ENCODE assay signal across 6 cellular contexts in the genomic region with DNA sequence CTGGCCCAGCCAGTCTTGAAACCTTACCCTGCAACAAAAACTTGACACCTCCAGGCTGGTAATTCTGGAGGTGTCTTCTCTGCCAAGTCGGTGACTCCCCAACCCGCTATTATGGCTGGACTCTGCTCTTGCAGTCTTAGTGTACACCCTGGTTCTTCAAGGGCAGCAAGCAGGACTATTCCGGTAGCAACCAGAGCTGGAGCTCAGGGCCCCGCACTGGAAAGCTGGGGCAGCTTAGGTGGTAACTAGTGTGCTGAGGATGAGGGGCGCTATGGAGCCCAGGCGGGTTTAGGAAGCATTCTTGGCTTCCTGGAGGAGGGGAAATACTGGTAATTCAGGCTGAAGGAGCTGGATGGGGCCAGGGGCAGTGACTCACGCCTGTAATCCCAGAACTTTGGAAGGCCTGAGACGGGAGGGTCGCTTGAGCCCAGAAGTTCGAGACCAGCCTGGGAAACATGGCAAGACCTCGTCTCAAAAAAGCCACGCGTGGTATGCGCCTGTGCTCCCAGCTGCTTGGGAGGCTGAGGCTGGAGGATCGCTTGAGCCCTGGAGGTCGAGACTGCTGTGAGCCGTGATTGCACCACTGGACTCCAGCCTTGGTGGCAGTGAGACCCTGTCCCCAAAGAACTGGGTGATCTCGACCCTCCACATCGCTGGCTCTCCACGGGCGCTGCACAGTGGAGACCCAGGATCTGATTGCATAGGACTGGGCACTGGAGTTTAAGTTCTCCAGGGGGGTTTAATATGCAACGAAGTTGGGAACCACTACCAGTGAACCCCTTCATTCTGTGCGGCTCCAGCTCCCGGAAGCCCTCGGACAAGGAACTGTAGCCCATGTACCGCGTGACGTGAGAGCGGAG. TPM values are rescaled to one million over a fixed set of nuclear protein-coding genes. Genes with fewer than 3 reads are reported as not detected.
A peak's percentile ranks its signal among the peaks of the same experiment; 100 is the strongest.
DNase-seq lines count a peak whose midpoint lies in the region; ATAC-seq and TF ChIP-seq lines count a peak whose summit lies in the region.

No MANE protein-coding gene starts in this region.

- H3K36me3 ChIP-seq in IMR-90 (ENCODE audit: control insufficient read depth, insufficient read depth, low read length) (peaks cover 23% of the 10 kb centered on the region), psoas muscle (ENCODE audit: insufficient read depth in 1 of 2, low read depth in 1 of 2) (peaks cover 0 to 22% of the 10 kb centered on the region in 2 donors)

- no peaks in the 10 kb centered on the region for H3K9me3 ChIP-seq in IMR-90 (ENCODE audit: control insufficient read depth, insufficient read depth, low read length)
- H3K9me3 ChIP-seq in psoas muscle: no peaks in the 10 kb centered on the region

- peak overlapping the region; percentile 78 for H2AFZ ChIP-seq in IMR-90 (replicated peaks; ENCODE audit: low read length, poor library complexity)

- H2AK5ac ChIP-seq in IMR-90 (ENCODE audit: low read depth, low read length): peak overlapping the region; percentile 27; the same call in 1 of the 2 replicates

- H3K79me1 ChIP-seq in IMR-90 (ENCODE audit: low read depth in 1 of 2, low read length in 2 of 2): peaks cover 12 to 47% of the 10 kb centered on the region in 2 experiments

- H3K4me1 ChIP-seq in IMR-90 (ENCODE audit: control insufficient read depth, insufficient read depth, low read length) (peaks cover 6% of the 10 kb centered on the region; the same call in 1 of the 2 replicates), psoas muscle (peaks cover 6% of the 10 kb centered on the region)

- H2AK9ac ChIP-seq in IMR-90 (replicated peaks; ENCODE audit: low read depth, low read length, poor library complexity): peak overlapping the region; percentile 79

- H3K9ac ChIP-seq in IMR-90 (ENCODE audit: low read depth, low read length): no peak overlapping the region

- no peak overlapping the region for H3K56ac ChIP-seq in IMR-90 (ENCODE audit: extremely low read depth, insufficient read depth, low read length)

- no peak overlapping the region for H2BK15ac ChIP-seq in IMR-90 (ENCODE audit: low read depth, low read length)

- no peak for TF ChIP-seq POLR2A in IMR-90 (IDR thresholded peaks at IDR 0.05; ENCODE audit: low read depth, low read length)

- TF ChIP-seq RAD21 in IMR-90 (IDR thresholded peaks at IDR 0.05; ENCODE audit: low read length): no peak

- in situ Hi-C loops in IMR-90 (cut with MboI; ENCODE audit: low sequenced_read_pairs): no loop called here

- DNase-seq in IMR-90: peak; percentile 25
- no peak for DNase-seq in choroid plexus epithelial cell (ENCODE audit: low read depth)
- DNase-seq in psoas muscle: peak; percentile 22 to 50
- DNase-seq in NCI-H345 (lab: John Stamatoyannopoulos, UW): no peak
- DNase-seq in T-helper 9 cell: no peak
- no peak for DNase-seq in activated gamma-delta T cell (lab: John Stamatoyannopoulos, UW)

- H3K23ac ChIP-seq in IMR-90 (ENCODE audit: low read depth, low read length): peak overlapping the region; percentile 12; the same call in 1 of the 2 replicates

- H3K27me3 ChIP-seq in IMR-90 (ENCODE audit: control insufficient read depth, insufficient read depth, low read length): no peaks in the 10 kb centered on the region
- H3K27me3 ChIP-seq in psoas muscle (ENCODE audit: insufficient read depth in 3 of 3, low read length in 2 of 3): no peaks in the 10 kb centered on the region

- no TSS peak for BruUV-seq in IMR-90 (replicated peaks; lab: Mats Ljungman, UMichigan)

- no peak overlapping the region for H3K4ac ChIP-seq in IMR-90 (ENCODE audit: low read depth, low read length)

- no peak overlapping the region; the same call in 1 of the 2 replicates for H4K91ac ChIP-seq in IMR-90 (ENCODE audit: insufficient read depth, low read depth, low read length)

- no peak overlapping the region for H3K18ac ChIP-seq in IMR-90 (ENCODE audit: low read depth, low read length)

- peaks cover 11% of the 10 kb centered on the region for H3K9me1 ChIP-seq in IMR-90 (ENCODE audit: insufficient read depth, low read length)

- POLR2A ChIA-PET in IMR-90 (lab: Charles Lee; ENCODE audit: unreplicated experiment): no interaction called here

- H3K27ac ChIP-seq in IMR-90 (ENCODE audit: insufficient read depth, low read length): no peak overlapping the region
- H3K27ac ChIP-seq in psoas muscle: no peak overlapping the region

- H3K14ac ChIP-seq in IMR-90 (replicated peaks; ENCODE audit: low read depth, low read length): no peak overlapping the region

- TF ChIP-seq CTCF in IMR-90 (conservative IDR thresholded peaks at IDR 0.05; ENCODE audit: low read depth, low read length) (no peak), choroid plexus epithelial cell (conservative IDR thresholded peaks at IDR 0.05; ENCODE audit: low read depth, low read length) (peak; percentile 17), psoas muscle (IDR thresholded peaks at IDR 0.05) (no peak)

- H3K4me3 ChIP-seq in IMR-90 (ENCODE audit: insufficient read depth, low read depth, low read length) (peak overlapping the region; percentile 51), choroid plexus epithelial cell (ENCODE audit: low read depth, low read length) (peak overlapping the region; percentile 67), psoas muscle (peak overlapping the region; percentile 68)

- no peak overlapping the region for H2BK120ac ChIP-seq in IMR-90 (ENCODE audit: low read depth, low read length)

- no peak overlapping the region for H2BK5ac ChIP-seq in IMR-90 (ENCODE audit: low read depth, low read length, poor library complexity, severe bottlenecking)

- 26% methylated on average over 10 of the region's 29 CpGs; no CpG with 5 or more reads in 1 of the 2 experiments for WGBS in IMR-90 (ENCODE audit: extremely low coverage in 2 of 2, insufficient read length in 1 of 2), 2 experiments
- 33 to 34% (median 34%) methylated on average over 29 of the region's 29 CpGs for WGBS in psoas muscle, 3 donors

- intact Hi-C loops in IMR-90 (cut with micrococcal nuclease): loop anchor here (10.0 kb wide), 2 partner anchors 72 to 152 kb away; no protein-coding TSS in a partner anchor
- intact Hi-C loops in psoas muscle (cut with DNase I): loop anchor here in 1 of 2 donors (5.0 kb wide), 1 partner anchor 69 kb away; no protein-coding TSS in a partner anchor

- no peak overlapping the region; the same call in 1 of the 2 replicates for H4K5ac ChIP-seq in IMR-90 (ENCODE audit: low read depth, low read length)

- no peak overlapping the region for H2BK20ac ChIP-seq in IMR-90 (ENCODE audit: low read depth, low read length)

- ATAC-seq in IMR-90 (ENCODE audit: low read depth) (peak; percentile 7), psoas muscle (peak; percentile 35 to 71 (median 54))

- H4K8ac ChIP-seq in IMR-90 (ENCODE audit: low read depth in 2 of 2, low read length in 2 of 2): peak overlapping the region in 1 of 2 experiments; percentile 24; a peak in 2 of 4 replicates

- dilution Hi-C loops in IMR-90 (cut with HindIII; ENCODE audit: low sequenced_read_pairs, unreplicated experiment): no loop called here

- CTCF ChIA-PET in IMR-90 (lab: Yijun Ruan, JAX): interaction anchor here (0.5 kb wide), 1 partner anchor 93 kb away, joined by 5 read pairs; no protein-coding TSS in a partner anchor

- peaks cover 31% of the 10 kb centered on the region; the same call in 1 of the 2 replicates for H4K20me1 ChIP-seq in IMR-90 (ENCODE audit: insufficient read depth, low read length)

- H3K4me2 ChIP-seq in IMR-90 (ENCODE audit: low read depth, low read length): peak overlapping the region; percentile 24

TF ChIP-seq in IMR-90, 13 proteins besides CTCF, POLR2A, EP300 and RAD21 (continues in another document):
- no peak for TF ChIP-seq MAZ (IDR thresholded peaks at IDR 0.05; ENCODE audit: borderline replicate concordance, low read depth, low read length)
- TF ChIP-seq MAFK (IDR thresholded peaks at IDR 0.05; ENCODE audit: low read depth, low read length): no peak
- TF ChIP-seq MXI1 (IDR thresholded peaks at IDR 0.05; ENCODE audit: borderline replicate concordance, low read depth, low read length): no peak
- no peak for TF ChIP-seq NFE2L2 (IDR thresholded peaks at IDR 0.05; ENCODE audit: low read depth, low read length)
- TF ChIP-seq FOS (IDR thresholded peaks at IDR 0.05; ENCODE audit: low read depth, low read length): no peak
- TF ChIP-seq BHLHE40 (IDR thresholded peaks at IDR 0.05; ENCODE audit: low read depth, low read length): no peak

RNA-seq across cellular contexts. Expression of a gene that starts 10.6 kb away (rescaled TPM):
- total RNA-seq in IMR-90 (2012; rRNA removed): under 0.01 and 0.18 TPM in 2 replicates
- polyA plus RNA-seq in IMR-90 (2012; rRNA removed): 0.09 TPM in 2 replicates
- 0.20 TPM in 1 of 2 replicates, not detected in the other for polyA plus RNA-seq in IMR-90 (2012; cell fraction: cytosol; rRNA removed)
- 0.83 and 1.3 TPM in 2 replicates for polyA plus RNA-seq in IMR-90 (2012; cell fraction: nucleus; rRNA removed; ENCODE audit: low replicate concordance)
- under 1 TPM; 0.25 to 0.74 (median 0.49) TPM for total RNA-seq in psoas muscle
- under 1 TPM; 0.30 to 0.77 (median 0.53) TPM for polyA plus RNA-seq in psoas muscle

RNA-seq across cellular contexts. Expression of a gene that starts 25.6 kb away (rescaled TPM):
- total RNA-seq in IMR-90 (2012; rRNA removed): 19.2 and 22.8 TPM in 2 replicates
- polyA plus RNA-seq in IMR-90 (2012; rRNA removed): 41.3 and 43.8 TPM in 2 replicates
- 11.2 and 23.0 TPM in 2 replicates for polyA plus RNA-seq in IMR-90 (2012; cell fraction: cytosol; rRNA removed)
- polyA plus RNA-seq in IMR-90 (2012; cell fraction: nucleus; rRNA removed; ENCODE audit: low replicate concordance): 241 and 472 TPM in 2 replicates
- total RNA-seq in psoas muscle: 10 to 100 TPM; 23.4 to 37.1 (median 29.8) TPM
- 10 to 100 TPM; 17.1 to 30.8 (median 22.5) TPM for polyA plus RNA-seq in psoas muscle

RNA-seq across cellular contexts. Expression of a gene that starts 39.3 kb away (rescaled TPM):
- total RNA-seq in IMR-90 (2012; rRNA removed): 35.5 and 35.8 TPM in 2 replicates
- 18.7 and 20.6 TPM in 2 replicates for polyA plus RNA-seq in IMR-90 (2012; rRNA removed)
- polyA plus RNA-seq in IMR-90 (2012; cell fraction: cytosol; rRNA removed): 10.2 and 12.1 TPM in 2 replicates
- 8.6 and 11.6 TPM in 2 replicates for polyA plus RNA-seq in IMR-90 (2012; cell fraction: nucleus; rRNA removed; ENCODE audit: low replicate concordance)
- 10 to 100 TPM; 66.0 to 81.0 (median 73.4) TPM for total RNA-seq in psoas muscle
- 10 to 100 TPM; 29.7 to 94.7 (median 49.8) TPM for polyA plus RNA-seq in psoas muscle

RNA-seq across cellular contexts. Expression of a gene that starts 45.4 kb away (rescaled TPM):
- total RNA-seq in IMR-90 (2012; rRNA removed): 13.3 and 14.2 TPM in 2 replicates
- 19.8 and 23.2 TPM in 2 replicates for polyA plus RNA-seq in IMR-90 (2012; rRNA removed)
- 20.8 and 28.8 TPM in 2 replicates for polyA plus RNA-seq in IMR-90 (2012; cell fraction: cytosol; rRNA removed)
- 38.3 and 68.2 TPM in 2 replicates for polyA plus RNA-seq in IMR-90 (2012; cell fraction: nucleus; rRNA removed; ENCODE audit: low replicate concordance)
- 10 to 100 TPM; 25.2 to 39.2 (median 28.6) TPM for total RNA-seq in psoas muscle
- polyA plus RNA-seq in psoas muscle: 10 to 100 TPM; 48.9 to 67.5 (median 52.0) TPM

RNA-seq across cellular contexts. Expression of a gene that starts 58.5 kb away (rescaled TPM):
- total RNA-seq in IMR-90 (2012; rRNA removed) (0.56 and 0.90 TPM in 2 replicates), psoas muscle (10 to 100 TPM; 23.7 to 47.7 (median 36.1) TPM)
- polyA plus RNA-seq in IMR-90 (2012; rRNA removed) (1.4 and 1.6 TPM in 2 replicates), psoas muscle (10 to 100 TPM; 11.3 to 40.4 (median 26.2) TPM)
- 1.0 and 1.2 TPM in 2 replicates for polyA plus RNA-seq in IMR-90 (2012; cell fraction: cytosol; rRNA removed)
- polyA plus RNA-seq in IMR-90 (2012; cell fraction: nucleus; rRNA removed; ENCODE audit: low replicate concordance): 16.1 and 24.8 TPM in 2 replicates

Comparison
In these comparisons a context has a peak if more than half of its experiments do, and no peak if none do; other contexts are left out.
1. DNase-seq: peak in IMR-90 (single experiment) and psoas muscle (2 of 2); none in choroid plexus epithelial cell (single experiment), NCI-H345 (single experiment), T-helper 9 cell (single experiment) and activated gamma-delta T cell (single experiment).
2. Peak in every context shown above with its lines, with median percentiles within 50 percentile points of each other: H3K4me3 ChIP-seq.